1 cellular context compared by ENCODE assay signal in the genomic region with DNA sequence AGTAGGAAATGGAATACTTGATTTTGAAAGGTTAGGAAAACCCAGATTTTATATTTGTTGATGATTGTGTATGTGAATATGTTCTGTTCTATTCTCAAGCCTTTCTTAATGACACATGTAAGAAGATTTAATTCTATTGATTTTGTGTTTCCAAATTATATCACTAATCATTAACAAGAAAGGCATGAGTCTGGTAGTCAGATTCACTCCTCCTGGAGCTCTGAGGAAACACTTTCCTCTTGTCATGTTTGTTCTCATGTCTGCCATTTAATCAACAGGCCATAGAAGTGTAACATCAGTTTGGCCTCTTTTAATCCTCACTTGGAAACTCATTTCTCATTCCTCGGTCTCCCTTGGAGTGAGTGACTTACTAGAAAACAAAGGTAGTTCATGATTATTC.
TF ChIP-seq lines count a peak whose summit lies in the region.

No MANE protein-coding gene starts in this region.

TF ChIP-seq in HepG2, 621 proteins besides CTCF, POLR2A, EP300 and RAD21:
- TF ChIP-seq ZNF441 (CRISPR knock-in tag; IDR thresholded peaks at IDR 0.05; ENCODE audit: borderline replicate concordance): no peak
- TF ChIP-seq, protein P1, sequence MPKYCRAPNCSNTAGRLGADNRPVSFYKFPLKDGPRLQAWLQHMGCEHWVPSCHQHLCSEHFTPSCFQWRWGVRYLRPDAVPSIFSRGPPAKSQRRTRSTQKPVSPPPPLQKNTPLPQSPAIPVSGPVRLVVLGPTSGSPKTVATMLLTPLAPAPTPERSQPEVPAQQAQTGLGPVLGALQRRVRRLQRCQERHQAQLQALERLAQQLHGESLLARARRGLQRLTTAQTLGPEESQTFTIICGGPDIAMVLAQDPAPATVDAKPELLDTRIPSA (CRISPR knock-in tag; IDR thresholded peaks at IDR 0.05; ENCODE audit: borderline replicate concordance): no peak
- no peak for TF ChIP-seq NR1H2 (CRISPR knock-in tag; IDR thresholded peaks at IDR 0.05; ENCODE audit: borderline replicate concordance, low read depth)
- TF ChIP-seq ZNF746 (CRISPR knock-in tag; IDR thresholded peaks at IDR 0.05): no peak
- no peak for TF ChIP-seq NFATC3 (CRISPR knock-in tag; IDR thresholded peaks at IDR 0.05)
- TF ChIP-seq ZNF660 (CRISPR knock-in tag; IDR thresholded peaks at IDR 0.05; ENCODE audit: borderline replicate concordance, low read depth): no peak
- no peak for TF ChIP-seq ZNF180 (CRISPR knock-in tag; IDR thresholded peaks at IDR 0.05; ENCODE audit: borderline replicate concordance, low read depth)
- TF ChIP-seq ZNF572 (CRISPR knock-in tag; IDR thresholded peaks at IDR 0.05): no peak
